8 cellular contexts compared by ENCODE assay signal in the genomic region with DNA sequence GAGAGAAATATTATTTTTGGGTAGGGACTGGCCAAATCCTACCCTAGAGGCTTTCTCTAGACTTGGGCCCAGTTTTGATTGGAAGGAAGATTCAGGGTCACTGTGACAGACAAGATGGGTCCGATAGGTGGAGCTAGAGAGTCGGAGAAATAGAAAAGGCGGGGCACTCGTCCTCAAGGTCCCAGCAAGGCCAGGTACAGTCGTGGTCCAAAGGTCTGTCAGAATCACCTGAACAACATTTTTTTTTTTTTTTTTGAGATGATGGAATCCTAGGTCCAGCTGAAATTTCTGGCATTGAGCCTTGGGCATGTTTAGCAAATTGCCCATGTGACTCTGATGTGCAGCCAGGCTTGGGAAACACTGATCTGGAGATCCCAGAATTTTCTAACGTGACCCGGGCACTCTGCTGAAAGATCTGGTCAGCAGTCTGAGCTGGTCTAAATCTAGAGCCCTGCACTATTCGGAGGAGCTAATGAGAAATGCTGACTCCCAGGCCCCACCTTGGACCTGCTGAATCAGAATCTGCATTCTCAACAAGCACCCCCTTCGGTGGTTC. TPM values are rescaled to one million over a fixed set of nuclear protein-coding genes. Genes with fewer than 3 reads are reported as not detected.
DNase-seq lines count a peak whose midpoint lies in the region; ATAC-seq, FAIRE-seq and TF ChIP-seq lines count a peak whose summit lies in the region.

No MANE protein-coding gene starts in this region.

- H3K36me3 ChIP-seq in bronchial epithelial cell (ENCODE audit: control insufficient read depth, insufficient read depth, low read length) (no peaks in the 10 kb centered on the region), right lobe of liver (no peaks in the 10 kb centered on the region)

- no peaks in the 10 kb centered on the region for H3K9me3 ChIP-seq in right lobe of liver

- POLR2A ChIA-PET in WTC11 (lab: Charles Lee): no interaction called here

- intact Hi-C loops in right lobe of liver (cut with DNase I): no loop called here

- FAIRE-seq in bronchial epithelial cell (lab: Jason Lieb, UNC): no peak

- CTCF ChIA-PET in WTC11 (lab: Charles Lee): interaction anchor here (0.6 to 1.5 kb wide), 37 partner anchors 9 to 856 kb away, joined by 3 to 17 read pairs (median 4); partner anchors contain the start of gene LPIN1

- H3K4me3 Mint-ChIP-seq in WTC11: no peak overlapping the region

- WGBS in right lobe of liver (ENCODE audit: insufficient coverage, low coverage, low lambda C conversion rate, missing lambda C conversion rate): 0% methylated on average over 6 of the region's 9 CpGs

- H3K4me3 ChIP-seq in AG09309 (ENCODE audit: control insufficient read depth, low read depth, low read length): no peak overlapping the region
- H3K4me3 ChIP-seq in bronchial epithelial cell (ENCODE audit: low read depth, low read length): no peak overlapping the region
- H3K4me3 ChIP-seq in right lobe of liver: peak overlapping the region in 1 of 3 donors; percentile 28

- no peak for DNase-seq in AG09309 (ENCODE audit: low read depth)
- DNase-seq in NCI-H2227 (lab: John Stamatoyannopoulos, UW; ENCODE audit: unreplicated experiment): peak; percentile 76
- DNase-seq in WTC11 (ENCODE audit: low spot score): peak; percentile 67
- DNase-seq in bronchial epithelial cell (ENCODE audit: low read depth): peak; percentile 60
- peak; percentile 58 to 89 (median 78) for DNase-seq in right lobe of liver
- DNase-seq in stimulated activated CD8-positive, alpha-beta memory T cell treated with anti-CD3 and anti-CD28 coated beads, Interleukin-15, amount 100 ng/mL, for 1 hour (ENCODE audit: low read depth): peak; percentile 33

- H3K36me3 Mint-ChIP-seq in WTC11: no peaks in the 10 kb centered on the region

- TF ChIP-seq POLR2A in right lobe of liver (IDR thresholded peaks at IDR 0.05): no peak

- peak overlapping the region; percentile 56 to 97 (median 95) for H3K27ac ChIP-seq in right lobe of liver

- H3K27me3 ChIP-seq in bronchial epithelial cell (ENCODE audit: control insufficient read depth, insufficient read depth, low read length) (no peaks in the 10 kb centered on the region), right lobe of liver (no peaks in the 10 kb centered on the region)

- peaks cover 7% of the 10 kb centered on the region for H3K4me1 Mint-ChIP-seq in WTC11

- H3K27ac Mint-ChIP-seq in WTC11: no peak overlapping the region

- no peaks in the 10 kb centered on the region for H3K27me3 Mint-ChIP-seq in WTC11 (ENCODE audit: low read depth)

- no peaks in the 10 kb centered on the region for H3K9me3 Mint-ChIP-seq in WTC11

- ATAC-seq in GM18870 (IDR thresholded peaks at IDR 0.05; ENCODE audit: unreplicated experiment) (peak; percentile 70), HG03097 (IDR thresholded peaks at IDR 0.05; ENCODE audit: low FRiP score, unreplicated experiment) (peak; percentile 77), WTC11 (peak; percentile 83), right lobe of liver (peak; percentile 91 to 94 (median 92))

- peak; percentile 90 for TF ChIP-seq CTCF in AG09309 (IDR thresholded peaks at IDR 0.05; ENCODE audit: control insufficient read depth, insufficient read depth, low read depth, low read length, missing control alignments)
- peak; percentile 71 for TF ChIP-seq CTCF in WTC11 (IDR thresholded peaks at IDR 0.05)
- TF ChIP-seq CTCF in bronchial epithelial cell (IDR thresholded peaks at IDR 0.05; ENCODE audit: insufficient read depth, low read length, severe bottlenecking): peak; percentile 84
- peak; percentile 81 to 88 (median 83) for TF ChIP-seq CTCF in right lobe of liver (IDR thresholded peaks at IDR 0.05)

- peaks cover 0 to 22% (median 3%) of the 10 kb centered on the region in 4 donors for H3K4me1 ChIP-seq in right lobe of liver

TF ChIP-seq in WTC11, 78 proteins besides CTCF, POLR2A, EP300 and RAD21:
- TF ChIP-seq MXD4 (CRISPR knock-in tag; IDR thresholded peaks at IDR 0.05; ENCODE audit: borderline replicate concordance) (no peak), TCF7 (CRISPR knock-in tag; IDR thresholded peaks at IDR 0.05; ENCODE audit: low read depth) (no peak), GABPB1 (CRISPR knock-in tag; IDR thresholded peaks at IDR 0.05) (peak; percentile 29; the same call in 1 of the 2 replicates)

RNA-seq across cellular contexts. Expression of gene NTSR2, which starts 23.0 kb away (rescaled TPM):
- total RNA-seq in WTC11 (2021) (0.16 TPM in 1 of 3 replicates, not detected in the others), bronchial epithelial cell (not detected in 2 replicates), right lobe of liver (not detected)

RNA-seq across cellular contexts. Expression of gene LPIN1, which starts 53.4 kb away (rescaled TPM):
- total RNA-seq in WTC11 (2021) (12.2 to 14.5 TPM (median 13.9 TPM) in 3 replicates), bronchial epithelial cell (7.0 and 12.1 TPM in 2 replicates), right lobe of liver (10 to 100 TPM; 17.3 to 58.7 (median 29.1) TPM)
